Comparison of ENCODE assay signal across 13 cellular contexts in the genomic region with DNA sequence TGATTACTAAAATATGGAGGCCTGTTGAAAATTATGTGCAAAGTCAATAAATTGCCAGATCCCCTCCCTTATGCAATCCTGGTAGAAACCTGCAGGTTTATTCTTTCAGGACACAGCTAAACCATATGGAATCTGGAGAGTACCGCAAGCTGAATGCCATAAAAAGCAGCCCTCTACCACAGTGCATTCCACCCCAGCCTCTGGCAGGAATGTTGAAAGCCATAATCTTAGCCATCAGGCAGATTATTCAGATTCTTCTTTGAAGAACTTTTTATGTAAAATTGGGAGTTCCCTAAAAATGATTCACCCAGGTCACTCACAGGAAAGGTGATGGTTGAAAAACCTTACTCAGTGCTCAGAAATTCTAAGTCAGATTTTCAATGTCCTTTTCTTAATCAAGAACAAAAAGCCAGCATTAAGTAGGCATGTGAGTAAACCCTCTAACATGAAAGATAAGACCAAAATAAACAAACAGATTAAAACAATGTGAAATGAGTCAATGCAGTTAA.
A peak's percentile ranks its signal among the peaks of the same experiment; 100 is the strongest.
DNase-seq lines count a peak whose midpoint lies in the region; FAIRE-seq and TF ChIP-seq lines count a peak whose summit lies in the region.
"Had no signal": no experiment of that assay in that cellular context is flagged by ENCODE, and none has a peak within 500 bp of the region (broad histone marks: within the 10 kb centered on the region; RNA-seq: fewer than 3 reads in every experiment).

No MANE protein-coding gene starts in this region.

- WGBS in adrenal gland, 4 donors = 72 to 89% (median 79%) methylated on average over 1 of the region's 1 CpG

- FAIRE-seq in HTR-8/SVneo (lab: Jason Lieb, UNC) = no peak

- no peak overlapping the region for H3K27ac ChIP-seq in adrenal gland

- no peak overlapping the region for H3K4me3 ChIP-seq in AG09309 (ENCODE audit: control insufficient read depth, low read depth, low read length)
- no peak overlapping the region for H3K4me3 ChIP-seq in adrenal gland

- no peak for TF ChIP-seq POLR2A in adrenal gland (IDR thresholded peaks at IDR 0.05)

- H3K27me3 ChIP-seq in adrenal gland = no peaks in the 10 kb centered on the region

- no peaks in the 10 kb centered on the region for H3K36me3 ChIP-seq in adrenal gland (replicated peaks in 1 of 2)

- no peaks in the 10 kb centered on the region for H3K4me1 ChIP-seq in adrenal gland (replicated peaks in 1 of 2)

- H3K9me3 ChIP-seq in adrenal gland (replicated peaks in 1 of 3) = peaks cover 0 to 5% (median 0%) of the 10 kb centered on the region in 3 donors

- DNase-seq in AG09309 (ENCODE audit: low read depth) = peak; percentile 91
- DNase-seq in HTR-8/SVneo (ENCODE audit: insufficient read length, low spot score) = peak; percentile 51
- DNase-seq in amniotic stem cell (lab: John Stamatoyannopoulos, UW) = peak; percentile 65
- DNase-seq in glomerular endothelial cell (ENCODE audit: extremely low read depth, low read depth, low spot score) = peak; percentile 36
- no peak for DNase-seq in globus pallidus (ENCODE audit: low spot score)
- DNase-seq in NCI-H1105 (lab: John Stamatoyannopoulos, UW) = no peak
- no peak for DNase-seq in stimulated activated CD8-positive, alpha-beta memory T cell treated with anti-CD3 and anti-CD28 coated beads, Interleukin-4, amount 100 ng/mL, for 48 hours
- DNase-seq in adrenal gland = no peak
- DNase-seq: activated CD4-positive, alpha-beta memory T cell treated with anti-CD3 and anti-CD28 coated beads, Interleukin-2, amount 10 ng/mL, durations not matched to agents 7 days and 5 days; naive thymus-derived CD8-positive, alpha-beta T cell; NK-92 treated with Interleukin-12 subunit alpha and Interleukin-12 subunit beta, amount 100 ng/mL, for 24 hours; stimulated activated CD4-positive, alpha-beta T cell treated with anti-CD3 and anti-CD28 coated beads, Interleukin-12 subunit alpha, Interleukin-12 subunit beta, amount 100 ng/mL, for 4 hours; T-helper 1 cell had no signal

- TF ChIP-seq CTCF in AG09309 (IDR thresholded peaks at IDR 0.05; ENCODE audit: control insufficient read depth, insufficient read depth, low read depth, low read length, missing control alignments) = no peak
- no peak for TF ChIP-seq CTCF in adrenal gland (IDR thresholded peaks at IDR 0.05)

- intact Hi-C loops in adrenal gland (cut with DNase I) = no loop called here

Comparison
In these comparisons a context has a peak if more than half of its experiments do, and no peak if none do; other contexts are left out.
1. DNase-seq: peak in AG09309 (single experiment), HTR-8/SVneo (single experiment), amniotic stem cell (single experiment) and glomerular endothelial cell (single experiment); none in globus pallidus (single experiment), NCI-H1105 (single experiment), stimulated activated CD8-positive, alpha-beta memory T cell treated with anti-CD3 and anti-CD28 coated beads, Interleukin-4, amount 100 ng/mL, for 48 hours (single experiment) and adrenal gland (0 of 7).